8 cellular contexts compared by ENCODE assay signal in genomic region chr3:128787256-128788253, GRCh38.
A peak's percentile ranks its signal among the peaks of the same experiment; 100 is the strongest.
DNase-seq lines count a peak whose midpoint lies in the region; ATAC-seq and TF ChIP-seq lines count a peak whose summit lies in the region.

No MANE protein-coding gene starts in this region.

- H3K4me3 Mint-ChIP-seq in activated CD4-positive, alpha-beta T cell treated with anti-CD3 and anti-CD28 coated beads for 36 hours, result peak overlapping the region; percentile 73
- H3K4me3 Mint-ChIP-seq in activated B cell treated with CpG ODN at 0.5 μM for 24 hours, result no peak overlapping the region

- H3K4me1 Mint-ChIP-seq in activated CD4-positive, alpha-beta T cell treated with anti-CD3 and anti-CD28 coated beads for 36 hours, result peaks cover 97% of the 10 kb centered on the region
- peaks cover 96% of the 10 kb centered on the region for H3K4me1 Mint-ChIP-seq in activated B cell treated with CpG ODN at 0.5 μM for 24 hours

- no peak overlapping the region for H2BK20ac ChIP-seq in IMR-90 (ENCODE audit: low read depth, low read length)

- peaks cover 12% of the 10 kb centered on the region for H3K36me3 Mint-ChIP-seq in activated CD4-positive, alpha-beta T cell treated with anti-CD3 and anti-CD28 coated beads for 36 hours (ENCODE audit: low read depth)
- no peaks in the 10 kb centered on the region for H3K36me3 Mint-ChIP-seq in activated B cell treated with CpG ODN at 0.5 μM for 24 hours (ENCODE audit: low read depth)

- H3K23ac ChIP-seq in IMR-90 (ENCODE audit: low read depth, low read length), result peak overlapping the region; percentile 69; the same call in 1 of the 2 replicates

- no peaks in the 10 kb centered on the region for H3K9me3 Mint-ChIP-seq in activated CD4-positive, alpha-beta T cell treated with anti-CD3 and anti-CD28 coated beads for 36 hours (ENCODE audit: low read depth)
- no peaks in the 10 kb centered on the region for H3K9me3 Mint-ChIP-seq in activated B cell treated with CpG ODN at 0.5 μM for 24 hours

- no peaks in the 10 kb centered on the region for H3K27me3 ChIP-seq in IMR-90 (ENCODE audit: control insufficient read depth, insufficient read depth, low read length)
- H3K27me3 ChIP-seq in foreskin keratinocyte, result no peaks in the 10 kb centered on the region
- no peaks in the 10 kb centered on the region for H3K27me3 ChIP-seq in suprapubic skin
- no peaks in the 10 kb centered on the region for H3K27me3 ChIP-seq in vagina

- dilution Hi-C loops in IMR-90 (cut with HindIII; ENCODE audit: low sequenced_read_pairs, unreplicated experiment), result no loop called here

- no peak overlapping the region for H4K91ac ChIP-seq in IMR-90 (ENCODE audit: insufficient read depth, low read depth, low read length)

- TF ChIP-seq RAD21 in IMR-90 (IDR thresholded peaks at IDR 0.05; ENCODE audit: low read length), result no peak

- H3K4ac ChIP-seq in IMR-90 (ENCODE audit: low read depth, low read length), result no peak overlapping the region

- WGBS in IMR-90 (ENCODE audit: extremely low coverage in 2 of 2, insufficient read length in 1 of 2), 2 experiments, result 100% methylated on average over 6 of the region's 12 CpGs; no CpG with 5 or more reads in 1 of the 2 experiments
- 77% methylated on average over 12 of the region's 12 CpGs for WGBS in suprapubic skin

- no TSS peak for BruUV-seq in IMR-90 (replicated peaks; lab: Mats Ljungman, UMichigan)

- H2AK9ac ChIP-seq in IMR-90 (replicated peaks; ENCODE audit: low read depth, low read length, poor library complexity), result no peak overlapping the region

- peak; percentile 62 for DNase-seq in activated CD4-positive, alpha-beta T cell treated with anti-CD3 and anti-CD28 coated beads for 36 hours
- DNase-seq in activated CD4-positive, alpha-beta T cell treated with anti-CD3 and anti-CD28 coated beads for 1 hour, result no peak
- peak; percentile 53 for DNase-seq in IMR-90
- no peak for DNase-seq in activated B cell treated with CpG ODN at 0.5 μM for 24 hours
- peak; percentile 89 to 94 for DNase-seq in foreskin keratinocyte
- no peak for DNase-seq in suprapubic skin (ENCODE audit: low spot score in 2 of 2)
- no peak for DNase-seq in vagina (ENCODE audit: extremely low spot score in 2 of 2)

- peaks cover 93% of the 10 kb centered on the region for H4K20me1 ChIP-seq in IMR-90 (ENCODE audit: insufficient read depth, low read length)

- H2BK120ac ChIP-seq in IMR-90 (ENCODE audit: low read depth, low read length), result no peak overlapping the region

- H3K4me3 ChIP-seq in IMR-90 (ENCODE audit: insufficient read depth, low read depth, low read length) (no peak overlapping the region), suprapubic skin (no peak overlapping the region), vagina (no peak overlapping the region)

- no peak overlapping the region for H3K4me2 ChIP-seq in IMR-90 (ENCODE audit: low read depth, low read length)

- no peak overlapping the region for H3K9ac ChIP-seq in IMR-90 (ENCODE audit: low read depth, low read length)

- TF ChIP-seq POLR2A in IMR-90 (IDR thresholded peaks at IDR 0.05; ENCODE audit: low read depth, low read length), result no peak
- TF ChIP-seq POLR2A in suprapubic skin (IDR thresholded peaks at IDR 0.05), result no peak
- no peak for TF ChIP-seq POLR2A in vagina (IDR thresholded peaks at IDR 0.05)

- POLR2A ChIA-PET in activated CD4-positive, alpha-beta T cell treated with anti-CD3 and anti-CD28 coated beads for 36 hours (lab: Charles Lee), result interaction anchor here (1.0 to 2.4 kb wide), 7 partner anchors 12 to 107 kb away, joined by 3 to 14 read pairs (median 7); partner anchors contain the start of gene RAB7A
- POLR2A ChIA-PET in IMR-90 (lab: Charles Lee; ENCODE audit: unreplicated experiment), result no interaction called here
- POLR2A ChIA-PET in activated B cell treated with CpG ODN at 0.5 μM for 24 hours (lab: Charles Lee), result interaction anchor here (0.9 to 1.5 kb wide), 3 partner anchors 62 to 170 kb away, joined by 3 to 6 read pairs (median 6); partner anchors contain the start of gene RAB7A

- H4K8ac ChIP-seq in IMR-90 (ENCODE audit: low read depth in 2 of 2, low read length in 2 of 2), result no peak overlapping the region

- H3K27ac Mint-ChIP-seq in activated CD4-positive, alpha-beta T cell treated with anti-CD3 and anti-CD28 coated beads for 36 hours, result peak overlapping the region; percentile 100
- H3K27ac Mint-ChIP-seq in activated B cell treated with CpG ODN at 0.5 μM for 24 hours, result peak overlapping the region; percentile 62

- no peak overlapping the region for H2AK5ac ChIP-seq in IMR-90 (ENCODE audit: low read depth, low read length)

- H3K9me3 ChIP-seq in IMR-90 (ENCODE audit: control insufficient read depth, insufficient read depth, low read length), result no peaks in the 10 kb centered on the region
- H3K9me3 ChIP-seq in suprapubic skin, result no peaks in the 10 kb centered on the region
- no peaks in the 10 kb centered on the region for H3K9me3 ChIP-seq in vagina

- peaks cover 48% of the 10 kb centered on the region for H3K9me1 ChIP-seq in IMR-90 (ENCODE audit: insufficient read depth, low read length)

- H3K36me3 ChIP-seq in IMR-90 (ENCODE audit: control insufficient read depth, insufficient read depth, low read length), result no peaks in the 10 kb centered on the region
- no peaks in the 10 kb centered on the region for H3K36me3 ChIP-seq in suprapubic skin
- H3K36me3 ChIP-seq in vagina, result no peaks in the 10 kb centered on the region

- H3K79me1 ChIP-seq in IMR-90 (ENCODE audit: low read depth in 1 of 2, low read length in 2 of 2), result peaks cover 26 to 88% of the 10 kb centered on the region in 2 experiments

- H3K56ac ChIP-seq in IMR-90 (ENCODE audit: extremely low read depth, insufficient read depth, low read length), result no peak overlapping the region

- CTCF ChIA-PET in activated CD4-positive, alpha-beta T cell treated with anti-CD3 and anti-CD28 coated beads for 36 hours (lab: Charles Lee), result interaction anchor here (0.5 to 7.4 kb wide), 26 partner anchors 9 to 664 kb away, joined by 3 to 80 read pairs (median 4); partner anchors contain the start of genes ACAD9 and RUVBL1
- CTCF ChIA-PET in IMR-90 (lab: Yijun Ruan, JAX) (interaction anchor here (0.6 kb wide), 1 partner anchor 201 kb away, joined by 7 read pairs; no protein-coding TSS in a partner anchor), activated B cell treated with CpG ODN at 0.5 μM for 24 hours (lab: Charles Lee) (interaction anchor here (0.7 to 3.0 kb wide), 4 partner anchors 63 to 170 kb away, joined by 3 to 17 read pairs (median 4); no protein-coding TSS in a partner anchor)

- in situ Hi-C loops in IMR-90 (cut with MboI; ENCODE audit: low sequenced_read_pairs), result no loop called here

- peak overlapping the region; percentile 44 for H3K14ac ChIP-seq in IMR-90 (replicated peaks; ENCODE audit: low read depth, low read length)

- H3K27me3 Mint-ChIP-seq in activated CD4-positive, alpha-beta T cell treated with anti-CD3 and anti-CD28 coated beads for 36 hours, result no peaks in the 10 kb centered on the region
- no peaks in the 10 kb centered on the region for H3K27me3 Mint-ChIP-seq in activated B cell treated with CpG ODN at 0.5 μM for 24 hours

- H3K18ac ChIP-seq in IMR-90 (ENCODE audit: low read depth, low read length), result no peak overlapping the region

- no peak for TF ChIP-seq EP300 in suprapubic skin (IDR thresholded peaks at IDR 0.05)

- H4K5ac ChIP-seq in IMR-90 (ENCODE audit: low read depth, low read length), result no peak overlapping the region

- no peak overlapping the region for H2BK5ac ChIP-seq in IMR-90 (ENCODE audit: low read depth, low read length, poor library complexity, severe bottlenecking)

- intact Hi-C loops in activated CD4-positive, alpha-beta T cell treated with anti-CD3 and anti-CD28 coated beads for 36 hours (cut with DNase I, micrococcal nuclease), result loop anchor here (1.0 to 5.0 kb wide), 9 partner anchors 8 to 340 kb away; partner anchors contain the start of gene RAB7A (in 1 of the 2)
- intact Hi-C loops in IMR-90 (cut with micrococcal nuclease), result no loop called here
- intact Hi-C loops in activated B cell treated with CpG ODN at 0.5 μM for 24 hours (cut with micrococcal nuclease), result loop anchor here (1.0 to 2.0 kb wide), 3 partner anchors 8 to 107 kb away; no protein-coding TSS in a partner anchor
- intact Hi-C loops in vagina (cut with DNase I), result no loop called here

- TF ChIP-seq CTCF in IMR-90 (conservative IDR thresholded peaks at IDR 0.05; ENCODE audit: low read depth, low read length) (peak; percentile 19; the same call in 1 of the 2 replicates), activated B cell treated with CpG ODN at 0.5 μM for 24 hours (IDR thresholded peaks at IDR 0.05) (no peak), foreskin keratinocyte (conservative IDR thresholded peaks at IDR 0.05) (peak; percentile 62), suprapubic skin (IDR thresholded peaks at IDR 0.05) (peak; percentile 36 to 42), vagina (IDR thresholded peaks at IDR 0.05) (no peak)

- H3K4me1 ChIP-seq in IMR-90 (ENCODE audit: control insufficient read depth, insufficient read depth, low read length), result peaks cover 20% of the 10 kb centered on the region
- H3K4me1 ChIP-seq in foreskin keratinocyte, result peaks cover 25% of the 10 kb centered on the region
- H3K4me1 ChIP-seq in suprapubic skin, result peaks cover 52% of the 10 kb centered on the region
- H3K4me1 ChIP-seq in vagina, result peaks cover 69% of the 10 kb centered on the region

- no peak overlapping the region for H2AFZ ChIP-seq in IMR-90 (replicated peaks; ENCODE audit: low read length, poor library complexity)

- H2BK15ac ChIP-seq in IMR-90 (ENCODE audit: low read depth, low read length), result no peak overlapping the region

- H3K27ac ChIP-seq in IMR-90 (ENCODE audit: insufficient read depth, low read length) (no peak overlapping the region), foreskin keratinocyte (peak overlapping the region; percentile 82), suprapubic skin (no peak overlapping the region), vagina (no peak overlapping the region)

- peak; percentile 73 for ATAC-seq in activated CD4-positive, alpha-beta T cell treated with anti-CD3 and anti-CD28 coated beads for 36 hours
- no peak; the same call in 1 of the 2 replicates for ATAC-seq in IMR-90 (ENCODE audit: low read depth)
- peak; percentile 86 for ATAC-seq in activated B cell treated with CpG ODN at 0.5 μM for 24 hours (ENCODE audit: low read depth)
- ATAC-seq in foreskin keratinocyte, result peak; percentile 92
- ATAC-seq in GM19467 (IDR thresholded peaks at IDR 0.05; ENCODE audit: unreplicated experiment), result no peak

TF ChIP-seq in IMR-90, 13 proteins besides CTCF, POLR2A, EP300 and RAD21:
- peak; percentile 61; the same call in 1 of the 2 replicates for TF ChIP-seq CEBPB (IDR thresholded peaks at IDR 0.05; ENCODE audit: low read depth, low read length)
- no peak for TF ChIP-seq USF2 (IDR thresholded peaks at IDR 0.05; ENCODE audit: low read depth, low read length)

Comparison
In these comparisons a context has a peak if more than half of its experiments do, and no peak if none do; other contexts are left out.
1. DNase-seq: peak in activated CD4-positive, alpha-beta T cell treated with anti-CD3 and anti-CD28 coated beads for 36 hours (single experiment), IMR-90 (single experiment) and foreskin keratinocyte (2 of 2); none in activated CD4-positive, alpha-beta T cell treated with anti-CD3 and anti-CD28 coated beads for 1 hour (single experiment), activated B cell treated with CpG ODN at 0.5 μM for 24 hours (single experiment), suprapubic skin (0 of 2) and vagina (0 of 2).
2. ATAC-seq: peak in activated CD4-positive, alpha-beta T cell treated with anti-CD3 and anti-CD28 coated beads for 36 hours (single experiment), activated B cell treated with CpG ODN at 0.5 μM for 24 hours (single experiment) and foreskin keratinocyte (single experiment); none in IMR-90 (single experiment) and GM19467 (single experiment).
3. CTCF ChIP-seq: peak in IMR-90 (single experiment), foreskin keratinocyte (single experiment) and suprapubic skin (2 of 2); none in activated B cell treated with CpG ODN at 0.5 μM for 24 hours (single experiment) and vagina (0 of 3).
4. intact Hi-C loops: an anchor here in activated CD4-positive, alpha-beta T cell treated with anti-CD3 and anti-CD28 coated beads for 36 hours (1.0 to 5.0 kb wide) and activated B cell treated with CpG ODN at 0.5 μM for 24 hours (1.0 to 2.0 kb wide); none called in IMR-90 and vagina.